In the genomic region with DNA sequence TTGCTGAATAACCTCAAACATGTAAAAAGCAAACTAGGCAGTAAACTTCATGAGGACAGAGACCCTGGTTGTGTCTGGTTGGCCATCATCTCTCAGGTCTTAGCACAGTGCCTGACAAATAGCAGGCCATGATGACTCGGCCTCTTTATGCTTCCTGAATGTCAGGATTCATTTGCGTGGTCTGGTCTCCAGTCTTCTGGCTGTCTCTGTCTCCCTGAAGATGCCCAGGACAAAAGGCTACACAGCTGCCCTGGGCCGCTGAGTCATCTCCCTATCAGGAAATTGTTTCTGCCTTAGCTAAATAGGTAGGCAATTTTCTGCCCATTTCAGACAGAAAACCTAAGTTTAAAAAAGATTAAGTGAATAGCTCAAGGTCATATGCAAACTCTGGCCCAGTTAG, we compare ENCODE assay signal across 1 cellular context.
TF ChIP-seq lines count a peak whose summit lies in the region.

No MANE protein-coding gene starts in this region.

TF ChIP-seq in GM23338, 12 proteins besides CTCF, POLR2A, EP300 and RAD21 (continued from another document):
- TF ChIP-seq, protein P1, sequence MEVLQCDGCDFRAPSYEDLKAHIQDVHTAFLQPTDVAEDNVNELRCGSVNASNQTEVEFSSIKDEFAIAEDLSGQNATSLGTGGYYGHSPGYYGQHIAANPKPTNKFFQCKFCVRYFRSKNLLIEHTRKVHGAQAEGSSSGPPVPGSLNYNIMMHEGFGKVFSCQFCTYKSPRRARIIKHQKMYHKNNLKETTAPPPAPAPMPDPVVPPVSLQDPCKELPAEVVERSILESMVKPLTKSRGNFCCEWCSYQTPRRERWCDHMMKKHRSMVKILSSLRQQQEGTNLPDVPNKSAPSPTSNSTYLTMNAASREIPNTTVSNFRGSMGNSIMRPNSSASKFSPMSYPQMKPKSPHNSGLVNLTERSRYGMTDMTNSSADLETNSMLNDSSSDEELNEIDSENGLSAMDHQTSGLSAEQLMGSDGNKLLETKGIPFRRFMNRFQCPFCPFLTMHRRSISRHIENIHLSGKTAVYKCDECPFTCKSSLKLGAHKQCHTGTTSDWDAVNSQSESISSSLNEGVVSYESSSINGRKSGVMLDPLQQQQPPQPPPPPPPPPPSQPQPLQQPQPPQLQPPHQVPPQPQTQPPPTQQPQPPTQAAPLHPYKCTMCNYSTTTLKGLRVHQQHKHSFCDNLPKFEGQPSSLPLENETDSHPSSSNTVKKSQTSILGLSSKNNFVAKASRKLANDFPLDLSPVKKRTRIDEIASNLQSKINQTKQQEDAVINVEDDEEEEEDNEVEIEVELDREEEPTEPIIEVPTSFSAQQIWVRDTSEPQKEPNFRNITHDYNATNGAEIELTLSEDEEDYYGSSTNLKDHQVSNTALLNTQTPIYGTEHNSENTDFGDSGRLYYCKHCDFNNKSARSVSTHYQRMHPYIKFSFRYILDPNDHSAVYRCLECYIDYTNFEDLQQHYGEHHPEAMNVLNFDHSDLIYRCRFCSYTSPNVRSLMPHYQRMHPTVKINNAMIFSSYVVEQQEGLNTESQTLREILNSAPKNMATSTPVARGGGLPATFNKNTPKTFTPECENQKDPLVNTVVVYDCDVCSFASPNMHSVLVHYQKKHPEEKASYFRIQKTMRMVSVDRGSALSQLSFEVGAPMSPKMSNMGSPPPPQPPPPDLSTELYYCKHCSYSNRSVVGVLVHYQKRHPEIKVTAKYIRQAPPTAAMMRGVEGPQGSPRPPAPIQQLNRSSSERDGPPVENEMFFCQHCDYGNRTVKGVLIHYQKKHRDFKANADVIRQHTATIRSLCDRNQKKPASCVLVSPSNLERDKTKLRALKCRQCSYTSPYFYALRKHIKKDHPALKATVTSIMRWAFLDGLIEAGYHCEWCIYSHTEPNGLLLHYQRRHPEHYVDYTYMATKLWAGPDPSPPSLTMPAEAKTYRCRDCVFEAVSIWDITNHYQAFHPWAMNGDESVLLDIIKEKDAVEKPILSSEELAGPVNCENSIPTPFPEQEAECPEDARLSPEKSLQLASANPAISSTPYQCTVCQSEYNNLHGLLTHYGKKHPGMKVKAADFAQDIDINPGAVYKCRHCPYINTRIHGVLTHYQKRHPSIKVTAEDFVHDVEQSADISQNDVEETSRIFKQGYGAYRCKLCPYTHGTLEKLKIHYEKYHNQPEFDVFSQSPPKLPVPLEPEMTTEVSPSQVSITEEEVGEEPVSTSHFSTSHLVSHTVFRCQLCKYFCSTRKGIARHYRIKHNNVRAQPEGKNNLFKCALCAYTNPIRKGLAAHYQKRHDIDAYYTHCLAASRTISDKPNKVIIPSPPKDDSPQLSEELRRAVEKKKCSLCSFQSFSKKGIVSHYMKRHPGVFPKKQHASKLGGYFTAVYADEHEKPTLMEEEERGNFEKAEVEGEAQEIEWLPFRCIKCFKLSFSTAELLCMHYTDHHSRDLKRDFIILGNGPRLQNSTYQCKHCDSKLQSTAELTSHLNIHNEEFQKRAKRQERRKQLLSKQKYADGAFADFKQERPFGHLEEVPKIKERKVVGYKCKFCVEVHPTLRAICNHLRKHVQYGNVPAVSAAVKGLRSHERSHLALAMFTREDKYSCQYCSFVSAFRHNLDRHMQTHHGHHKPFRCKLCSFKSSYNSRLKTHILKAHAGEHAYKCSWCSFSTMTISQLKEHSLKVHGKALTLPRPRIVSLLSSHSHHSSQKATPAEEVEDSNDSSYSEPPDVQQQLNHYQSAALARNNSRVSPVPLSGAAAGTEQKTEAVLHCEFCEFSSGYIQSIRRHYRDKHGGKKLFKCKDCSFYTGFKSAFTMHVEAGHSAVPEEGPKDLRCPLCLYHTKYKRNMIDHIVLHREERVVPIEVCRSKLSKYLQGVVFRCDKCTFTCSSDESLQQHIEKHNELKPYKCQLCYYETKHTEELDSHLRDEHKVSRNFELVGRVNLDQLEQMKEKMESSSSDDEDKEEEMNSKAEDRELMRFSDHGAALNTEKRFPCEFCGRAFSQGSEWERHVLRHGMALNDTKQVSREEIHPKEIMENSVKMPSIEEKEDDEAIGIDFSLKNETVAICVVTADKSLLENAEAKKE (CRISPR knock-in tag; IDR thresholded peaks at IDR 0.05): no peak
- TF ChIP-seq EZH2 (IDR thresholded peaks at IDR 0.05; ENCODE audit: low read depth, unreplicated experiment) (no peak), STAT1 (IDR thresholded peaks at IDR 0.05; ENCODE audit: unreplicated experiment) (no peak)
